In the genomic region with DNA sequence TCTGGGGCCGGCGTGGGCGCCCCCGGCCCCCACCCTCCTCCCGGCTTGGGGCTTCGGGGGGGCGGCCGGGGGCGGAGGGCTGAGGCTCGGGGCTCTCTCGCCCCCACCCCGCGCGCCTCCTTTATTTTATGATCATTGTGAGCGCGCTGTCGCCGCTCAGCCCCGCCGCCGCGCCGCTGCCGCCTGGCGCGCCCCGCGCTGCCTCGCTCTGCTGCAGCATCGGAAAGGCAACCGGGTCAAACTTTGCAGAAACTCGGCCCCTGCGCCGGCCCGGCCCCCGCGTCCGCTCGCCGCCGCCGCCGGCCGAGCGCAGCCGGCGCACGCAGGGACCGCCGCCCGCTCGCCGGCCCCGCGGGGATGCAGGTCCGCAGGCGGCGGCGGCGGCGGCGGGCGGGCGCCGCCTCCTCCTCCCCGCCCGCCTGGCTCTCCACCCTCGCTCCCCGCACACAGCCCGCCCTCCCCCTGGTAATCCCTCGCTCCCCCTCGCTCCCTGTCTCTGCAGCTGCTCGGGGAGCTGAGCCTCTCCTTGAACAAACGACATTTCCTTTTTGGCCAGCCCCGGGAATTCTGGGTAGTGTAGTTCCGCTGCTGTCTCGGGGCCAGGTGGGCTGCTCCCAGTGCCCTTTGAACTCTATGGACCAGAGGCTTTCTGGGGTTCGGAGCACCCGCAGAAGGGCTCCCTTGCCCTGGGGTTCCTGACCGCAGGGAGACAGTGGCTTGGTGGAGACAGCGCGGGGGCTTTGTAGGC, we compare ENCODE assay signal across 8 cellular contexts. TPM values are rescaled to one million over a fixed set of nuclear protein-coding genes. Genes with fewer than 3 reads are reported as not detected.
DNase-seq lines count a peak whose midpoint lies in the region; ATAC-seq and TF ChIP-seq lines count a peak whose summit lies in the region.

No MANE protein-coding gene starts in this region.

- peaks cover 47 to 81% (median 70%) of the 10 kb centered on the region in 3 donors for H3K4me1 ChIP-seq in skeletal muscle tissue (ENCODE audit: control insufficient read depth in 3 of 3, insufficient read depth in 3 of 3, low read length in 3 of 3)

- peaks cover 31% of the 10 kb centered on the region for H3K27me3 Mint-ChIP-seq in WTC11 (ENCODE audit: low read depth)

- peak overlapping the region; percentile 33 to 98 (median 50) for H3K9ac ChIP-seq in skeletal muscle tissue (ENCODE audit: low read depth in 1 of 3, low read length in 3 of 3)

- H3K9me3 ChIP-seq in skeletal muscle tissue (ENCODE audit: control insufficient read depth in 3 of 3, low read length in 3 of 3), result no peaks in the 10 kb centered on the region

- no peaks in the 10 kb centered on the region; the same call in 1 of the 2 replicates for H3K36me3 Mint-ChIP-seq in WTC11

- H3K4me3 ChIP-seq in H7 (ENCODE audit: insufficient read depth, low read depth, low read length), result peak overlapping the region; percentile 54
- peak overlapping the region; percentile 38 to 41 for H3K4me3 ChIP-seq in cardiac fibroblast (replicated peaks in 1 of 2; ENCODE audit: low read depth in 2 of 2, low read length in 2 of 2)
- peak overlapping the region; percentile 38 to 73 (median 72) for H3K4me3 ChIP-seq in skeletal muscle tissue (ENCODE audit: low read length in 3 of 3)

- TF ChIP-seq CTCF in WTC11 (IDR thresholded peaks at IDR 0.05) (no peak), cardiac fibroblast (IDR thresholded peaks at IDR 0.05; ENCODE audit: low read depth, low read length) (no peak)

- H3K36me3 ChIP-seq in H7 (replicated peaks; ENCODE audit: control insufficient read depth, insufficient read depth, low read length), result no peaks in the 10 kb centered on the region
- H3K36me3 ChIP-seq in skeletal muscle tissue (ENCODE audit: control insufficient read depth in 3 of 3, insufficient read depth in 3 of 3, low read length in 3 of 3), result peaks cover 0 to 2% (median 0%) of the 10 kb centered on the region in 3 donors

- POLR2A ChIA-PET in WTC11 (lab: Charles Lee), result interaction anchor here (0.6 kb wide), 2 partner anchors 42 to 70 kb away, joined by 3 read pairs; no protein-coding TSS in a partner anchor

- peaks cover 28% of the 10 kb centered on the region for H3K27me3 ChIP-seq in H7 (ENCODE audit: control insufficient read depth, insufficient read depth, low read length)
- H3K27me3 ChIP-seq in skeletal muscle tissue (ENCODE audit: control insufficient read depth in 3 of 3, insufficient read depth in 3 of 3, low read length in 3 of 3), result peaks cover 0 to 9% (median 0%) of the 10 kb centered on the region in 3 donors

- peak overlapping the region; percentile 98 for H3K27ac ChIP-seq in skeletal muscle tissue (ENCODE audit: low read depth, low read length)

- H3K9me3 Mint-ChIP-seq in WTC11, result no peaks in the 10 kb centered on the region

- DNase-seq in C1 segment of cervical spinal cord (lab: John Stamatoyannopoulos, UW) (peak in 13 of 14 donors; percentile 39 to 81 (median 69)), H7 (peak; percentile 99), NCI-H2227 (lab: John Stamatoyannopoulos, UW; ENCODE audit: unreplicated experiment) (peak; percentile 80), WTC11 (ENCODE audit: low spot score) (peak; percentile 86), cardiac fibroblast (ENCODE audit: low read depth in 2 of 2) (peak; percentile 79 to 84), iPS-NIHi11 (ENCODE audit: low spot score) (peak; percentile 98)

- peaks cover 27% of the 10 kb centered on the region for H3K4me1 Mint-ChIP-seq in WTC11

- no peak overlapping the region for H3K27ac Mint-ChIP-seq in WTC11

- peak overlapping the region; percentile 71 for H3K4me3 Mint-ChIP-seq in WTC11

- peak; percentile 77 for ATAC-seq in WTC11
- ATAC-seq in HG02970 (IDR thresholded peaks at IDR 0.05; ENCODE audit: low FRiP score, unreplicated experiment), result no peak

- CTCF ChIA-PET in WTC11 (lab: Charles Lee), result interaction anchor here (0.6 to 1.6 kb wide), 6 partner anchors 11 to 222 kb away, joined by 3 to 14 read pairs (median 4); a partner anchor contains a TSS

TF ChIP-seq in WTC11, 78 proteins besides CTCF, POLR2A, EP300 and RAD21:
- TF ChIP-seq JUN (CRISPR knock-in tag; IDR thresholded peaks at IDR 0.05) (no peak), TEAD1 (CRISPR knock-in tag; IDR thresholded peaks at IDR 0.05) (no peak), NFATC4 (CRISPR knock-in tag; IDR thresholded peaks at IDR 0.05) (no peak), SP1 (CRISPR knock-in tag; conservative IDR thresholded peaks at IDR 0.05) (0 out of 2 replicates have a peak, but pooled peaks have one; percentile 20), NR3C1 (CRISPR knock-in tag; conservative IDR thresholded peaks at IDR 0.05; ENCODE audit: low read depth) (no peak)
- TF ChIP-seq, protein P1, sequence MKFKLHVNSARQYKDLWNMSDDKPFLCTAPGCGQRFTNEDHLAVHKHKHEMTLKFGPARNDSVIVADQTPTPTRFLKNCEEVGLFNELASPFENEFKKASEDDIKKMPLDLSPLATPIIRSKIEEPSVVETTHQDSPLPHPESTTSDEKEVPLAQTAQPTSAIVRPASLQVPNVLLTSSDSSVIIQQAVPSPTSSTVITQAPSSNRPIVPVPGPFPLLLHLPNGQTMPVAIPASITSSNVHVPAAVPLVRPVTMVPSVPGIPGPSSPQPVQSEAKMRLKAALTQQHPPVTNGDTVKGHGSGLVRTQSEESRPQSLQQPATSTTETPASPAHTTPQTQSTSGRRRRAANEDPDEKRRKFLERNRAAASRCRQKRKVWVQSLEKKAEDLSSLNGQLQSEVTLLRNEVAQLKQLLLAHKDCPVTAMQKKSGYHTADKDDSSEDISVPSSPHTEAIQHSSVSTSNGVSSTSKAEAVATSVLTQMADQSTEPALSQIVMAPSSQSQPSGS (CRISPR knock-in tag; IDR thresholded peaks at IDR 0.05; ENCODE audit: borderline replicate concordance, low read depth), result no peak
- TF ChIP-seq, protein P2, sequence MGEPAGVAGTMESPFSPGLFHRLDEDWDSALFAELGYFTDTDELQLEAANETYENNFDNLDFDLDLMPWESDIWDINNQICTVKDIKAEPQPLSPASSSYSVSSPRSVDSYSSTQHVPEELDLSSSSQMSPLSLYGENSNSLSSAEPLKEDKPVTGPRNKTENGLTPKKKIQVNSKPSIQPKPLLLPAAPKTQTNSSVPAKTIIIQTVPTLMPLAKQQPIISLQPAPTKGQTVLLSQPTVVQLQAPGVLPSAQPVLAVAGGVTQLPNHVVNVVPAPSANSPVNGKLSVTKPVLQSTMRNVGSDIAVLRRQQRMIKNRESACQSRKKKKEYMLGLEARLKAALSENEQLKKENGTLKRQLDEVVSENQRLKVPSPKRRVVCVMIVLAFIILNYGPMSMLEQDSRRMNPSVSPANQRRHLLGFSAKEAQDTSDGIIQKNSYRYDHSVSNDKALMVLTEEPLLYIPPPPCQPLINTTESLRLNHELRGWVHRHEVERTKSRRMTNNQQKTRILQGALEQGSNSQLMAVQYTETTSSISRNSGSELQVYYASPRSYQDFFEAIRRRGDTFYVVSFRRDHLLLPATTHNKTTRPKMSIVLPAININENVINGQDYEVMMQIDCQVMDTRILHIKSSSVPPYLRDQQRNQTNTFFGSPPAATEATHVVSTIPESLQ (CRISPR knock-in tag; IDR thresholded peaks at IDR 0.05), result no peak

RNA-seq across cellular contexts. Expression of a gene that starts 1.5 kb away (rescaled TPM):
- 1.6 and 3.4 TPM in 2 replicates for total RNA-seq in H7 (2014; rRNA removed; shearing (Covaris generic))
- total RNA-seq in WTC11 (2021) (3.0 to 3.5 TPM (median 3.4 TPM) in 3 replicates), skeletal muscle tissue (14.6 TPM)

RNA-seq across cellular contexts. Expression of a gene that starts 11.7 kb away (rescaled TPM):
- total RNA-seq in H7 (2014; rRNA removed; shearing (Covaris generic)), result 8.2 and 8.8 TPM in 2 replicates
- 4.2 to 4.9 TPM (median 4.7 TPM) in 3 replicates for total RNA-seq in WTC11 (2021)
- 34.4 TPM for total RNA-seq in skeletal muscle tissue
